ENCODE assay signal across 8 cellular contexts in genomic region chr22:29603358-29604191, GRCh38. TPM values are rescaled to one million over a fixed set of nuclear protein-coding genes. Genes with fewer than 3 reads are reported as not detected.
DNase-seq lines count a peak whose midpoint lies in the region; ATAC-seq and TF ChIP-seq lines count a peak whose summit lies in the region.

NF2 (plus strand) TSS chr22:29603633; CDS start chr22:29603999, 366 bp downstream.

- DNase-seq in DMS153 treated with DMSO at 0.1 percent for 48 hours (lab: John Stamatoyannopoulos, UW; ENCODE audit: unreplicated experiment) (peak; percentile 96), PC-3 (peak; percentile 98), activated T-cell treated with anti-CD3 and anti-CD28 coated beads for 48 hours (ENCODE audit: low read depth) (peak; percentile 98), epithelial cell of esophagus (ENCODE audit: low read depth) (peak; percentile 100), mucosa of descending colon (peak; percentile 98 to 99 (median 99))
- DNase-seq in stimulated activated CD8-positive, alpha-beta memory T cell treated with anti-CD3 and anti-CD28 coated beads, Interleukin-4, amount 100 ng/mL, for 24 hours (ENCODE audit: low read depth) = peak; percentile 95

- H3K4me1 ChIP-seq in PC-3 (ENCODE audit: insufficient read depth, low read length) = peaks cover 16% of the 10 kb centered on the region
- peaks cover 5% of the 10 kb centered on the region for H3K4me1 ChIP-seq in mucosa of descending colon (ENCODE audit: low read depth)

- H4K20me1 ChIP-seq in PC-3 (ENCODE audit: low read length) = no peaks in the 10 kb centered on the region

- no peaks in the 10 kb centered on the region for H3F3A ChIP-seq in PC-3 (ENCODE audit: low read length, unreplicated experiment)

- POLR2A ChIA-PET in PC-3 (lab: Charles Lee; ENCODE audit: unreplicated experiment) = interaction anchor here (0.7 to 0.9 kb wide), 2 partner anchors 9 to 22 kb away, joined by 3 to 4 read pairs; no protein-coding TSS in a partner anchor

- no peaks in the 10 kb centered on the region for H3K27me3 ChIP-seq in PC-3 (ENCODE audit: low read length)

- intact Hi-C loops in PC-3 (cut with micrococcal nuclease) (no loop called here), mucosa of descending colon (cut with DNase I, micrococcal nuclease) (no loop called here)

- peaks cover 52% of the 10 kb centered on the region for H3K79me2 ChIP-seq in PC-3 (ENCODE audit: low read length)

- TF ChIP-seq RAD21 in Ishikawa (IDR thresholded peaks at IDR 0.05; ENCODE audit: low read depth) = no peak; the same call in 1 of the 2 replicates

- H3K9me3 ChIP-seq in PC-3 (ENCODE audit: low read length) (no peaks in the 10 kb centered on the region), mucosa of descending colon (no peaks in the 10 kb centered on the region)

- peak within 1 kb of the TSS; percentile 62 for H3K27ac ChIP-seq in PC-3 (ENCODE audit: low read length)

- no peak for TF ChIP-seq EP300 in Ishikawa (IDR thresholded peaks at IDR 0.05; ENCODE audit: borderline replicate concordance)

- CTCF ChIA-PET in PC-3 (lab: Charles Lee) = no interaction called here

- peak within 1 kb of the TSS; percentile 86 for H3K4me2 ChIP-seq in PC-3 (ENCODE audit: low read length)

- TF ChIP-seq CTCF in PC-3 (conservative IDR thresholded peaks at IDR 0.05; ENCODE audit: low read depth, low read length) = no peak
- no peak for TF ChIP-seq CTCF in epithelial cell of esophagus (IDR thresholded peaks at IDR 0.05; ENCODE audit: insufficient read depth, low read depth, low read length, missing control alignments)
- peak; percentile 20 for TF ChIP-seq CTCF in mucosa of descending colon (IDR thresholded peaks at IDR 0.05)

- H3K9me2 ChIP-seq in PC-3 (replicated peaks; ENCODE audit: low read length) = no peaks in the 10 kb centered on the region

- H3K9ac ChIP-seq in PC-3 (ENCODE audit: low read length) = peak within 1 kb of the TSS; percentile 96

- peak; percentile 93 for ATAC-seq in GM21576 (IDR thresholded peaks at IDR 0.05; ENCODE audit: unreplicated experiment)
- ATAC-seq in PC-3 = peak; percentile 95
- ATAC-seq in mucosa of descending colon = peak; percentile 99

- BruUV-seq in PC-3 (replicated peaks; lab: Mats Ljungman, UMichigan) = no TSS peak

- H3K4me3 ChIP-seq in PC-3 (ENCODE audit: low read length) (peak within 1 kb of the TSS; percentile 83), epithelial cell of esophagus (ENCODE audit: low read length) (peak within 1 kb of the TSS; percentile 69), mucosa of descending colon (peak within 1 kb of the TSS; percentile 96)

- H2AFZ ChIP-seq in PC-3 (ENCODE audit: low read length) = peak within 1 kb of the TSS; percentile 87

- H3K36me3 ChIP-seq in PC-3 (ENCODE audit: low read depth, low read length) (peaks cover 10% of the 10 kb centered on the region), mucosa of descending colon (ENCODE audit: low read depth) (no peaks in the 10 kb centered on the region)

TF ChIP-seq in Ishikawa, 13 proteins besides CTCF, POLR2A, EP300 and RAD21:
- TF ChIP-seq MAX (IDR thresholded peaks at IDR 0.05) = 0 out of 2 replicates have a peak, but pooled peaks have one; percentile 43
- TF ChIP-seq ZBTB7A (IDR thresholded peaks at IDR 0.05; ENCODE audit: low read depth) = peak; percentile 89
- TF ChIP-seq TEAD4 (IDR thresholded peaks at IDR 0.05) = no peak
- TF ChIP-seq USF1 (IDR thresholded peaks at IDR 0.05) = peak; percentile 58; the same call in 1 of the 2 replicates
- TF ChIP-seq CREB1 (IDR thresholded peaks at IDR 0.05; ENCODE audit: low read depth) = peak; percentile 82
- TF ChIP-seq REST (IDR thresholded peaks at IDR 0.05; ENCODE audit: low read depth) = no peak
- no peak for TF ChIP-seq CEBPB (IDR thresholded peaks at IDR 0.05)
- peak; percentile 67 for TF ChIP-seq TAF1 (IDR thresholded peaks at IDR 0.05; ENCODE audit: low read depth)
- TF ChIP-seq EGR1 (IDR thresholded peaks at IDR 0.05) = no peak
- TF ChIP-seq YY1 (IDR thresholded peaks at IDR 0.05; ENCODE audit: low read depth) = peak; percentile 51; the same call in 1 of the 2 replicates
- TF ChIP-seq FOXM1 (IDR thresholded peaks at IDR 0.05; ENCODE audit: borderline replicate concordance, low read depth) = no peak

RNA-seq across cellular contexts. Expression of gene NF2, which starts in this region (rescaled TPM):
- total RNA-seq in PC-3 (2014; rRNA removed) (113 and 154 TPM in 2 replicates), mucosa of descending colon (10 to 100 TPM; 32.3 to 45.2 (median 43.1) TPM)

Comparison
In these comparisons a context has a peak if more than half of its experiments do, and no peak if none do; other contexts are left out.
1. Peak in every context shown above with its lines: DNase-seq, ATAC-seq, H3K4me3 ChIP-seq and H3K27ac ChIP-seq.